In genomic region chr4:28167411-28167810, GRCh38 we compare ENCODE assay signal across 14 cellular contexts.
"Had no signal": no experiment of that assay in that cellular context is flagged by ENCODE, and none has a peak within 500 bp of the region (broad histone marks: within the 10 kb centered on the region; RNA-seq: fewer than 3 reads in every experiment).

No MANE protein-coding gene starts in this region.

- H3K36me3 ChIP-seq: brain microvascular endothelial cell, heart left ventricle had no signal

- FAIRE-seq: endometrium, urothelium cell line had no signal

- H3K4me3 ChIP-seq: heart left ventricle had no signal

- H3K4me1 ChIP-seq: heart left ventricle had no signal

- H3K27me3 ChIP-seq: brain microvascular endothelial cell, heart left ventricle had no signal

- H3K27ac ChIP-seq: brain microvascular endothelial cell, heart left ventricle had no signal

- DNase-seq: activated CD4-positive, alpha-beta T cell treated with anti-CD3 and anti-CD28 coated beads, Interleukin-2, amount 50 U/mL, for 4 hours; activated CD4-positive, CD25-positive, alpha-beta regulatory T cell treated with anti-CD3 and anti-CD28 coated beads, Interleukin-2, amount 50 U/mL, for 72 hours; activated CD8-positive, alpha-beta memory T cell treated with anti-CD3 and anti-CD28 coated beads, Interleukin-2, amount 10 ng/mL, durations not matched to agents 7 days and 5 days; activated effector memory CD4-positive, alpha-beta T cell treated with Interleukin-2 at 50 U/mL for 16 hours; activated T-cell treated with anti-CD3 and anti-CD28 coated beads, Interleukin-2, amount 50 U/mL, for 24 hours; brain microvascular endothelial cell; foreskin melanocyte; retina; stimulated activated CD4-positive, alpha-beta T cell treated with anti-CD3 and anti-CD28 coated beads, Interleukin-15, amount 100 ng/mL, for 24 hours; stimulated activated CD4-positive, alpha-beta T cell treated with anti-CD3 and anti-CD28 coated beads, Interleukin-4, amount 100 ng/mL, for 24 hours; stimulated activated naive CD8-positive, alpha-beta T cell treated with anti-CD3 and anti-CD28 coated beads, Interleukin-15, amount 100 ng/mL, for 72 hours had no signal
